3 cellular contexts compared by ENCODE assay signal in genomic region chr6:33063435-33063834, GRCh38. TPM values are rescaled to one million over a fixed set of nuclear protein-coding genes. Genes with fewer than 3 reads are reported as not detected.
"Had no signal": no experiment of that assay in that cellular context is flagged by ENCODE, and none has a peak within 500 bp of the region (broad histone marks: within the 10 kb centered on the region; RNA-seq: fewer than 3 reads in every experiment).

No MANE protein-coding gene starts in this region.

RNA-seq across cellular contexts. Expression of gene HLA-DPA1, which starts 10.0 kb away (rescaled TPM):
- total RNA-seq: endothelial cell of umbilical vein had no signal

RNA-seq across cellular contexts. Expression of gene HLA-DOA, which starts 54.0 kb away (rescaled TPM):
- total RNA-seq: chondrocyte, dermis microvascular lymphatic vessel endothelial cell, endothelial cell of umbilical vein had no signal
- polyA plus RNA-seq: endothelial cell of umbilical vein had no signal
